7 cellular contexts compared by ENCODE assay signal in genomic region chr3:36843065-36844051, GRCh38.
DNase-seq lines count a peak whose midpoint lies in the region; ATAC-seq, FAIRE-seq and TF ChIP-seq lines count a peak whose summit lies in the region.

No MANE protein-coding gene starts in this region.

- H3K4me3 ChIP-seq in epithelial cell of proximal tubule (ENCODE audit: low read depth, low read length), result no peak overlapping the region
- no peak overlapping the region for H3K4me3 ChIP-seq in retinal pigment epithelial cell (ENCODE audit: low read length)

- ATAC-seq in GM21786 (IDR thresholded peaks at IDR 0.05; ENCODE audit: unreplicated experiment), result peak; percentile 72

- peak; percentile 74 for FAIRE-seq in GM12891 (lab: Jason Lieb, UNC)

- TF ChIP-seq POLR2A in GM12891 (IDR thresholded peaks at IDR 0.05; ENCODE audit: low read depth, low read length), result no peak

- no peak for DNase-seq in GM12891 (ENCODE audit: insufficient read length, low spot score)
- peak; percentile 27 to 44 for DNase-seq in activated CD4-positive, alpha-beta T cell treated with anti-CD3 and anti-CD28 coated beads, Interleukin-2, amount 50 U/mL, for 24 hours (ENCODE audit: low read depth in 1 of 2, low spot score in 1 of 2)
- DNase-seq in epithelial cell of proximal tubule (ENCODE audit: low read depth), result no peak
- peak; percentile 2 for DNase-seq in retinal pigment epithelial cell (ENCODE audit: low read depth)
- no peak for DNase-seq in NCI-H446 treated with DMSO at 0.1 percent for 48 hours (lab: John Stamatoyannopoulos, UW)

- TF ChIP-seq CTCF in LNCAP (IDR thresholded peaks at IDR 0.05) (peak; percentile 78), epithelial cell of proximal tubule (conservative IDR thresholded peaks at IDR 0.05; ENCODE audit: low read depth, low read length) (peak; percentile 69), retinal pigment epithelial cell (conservative IDR thresholded peaks at IDR 0.05; ENCODE audit: low read depth, low read length) (peak; percentile 70)

TF ChIP-seq in GM12891, 5 proteins besides CTCF, POLR2A, EP300 and RAD21:
- TF ChIP-seq POU2F2 (IDR thresholded peaks at IDR 0.05; ENCODE audit: low read depth, low read length), result no peak
- TF ChIP-seq TAF1 (IDR thresholded peaks at IDR 0.05; ENCODE audit: low read depth, low read length), result no peak
- TF ChIP-seq SPI1 (IDR thresholded peaks at IDR 0.05; ENCODE audit: low read depth, low read length), result no peak
- TF ChIP-seq POLR2AphosphoS5 (IDR thresholded peaks at IDR 0.05; ENCODE audit: low read depth, low read length), result no peak
- TF ChIP-seq PAX5 (IDR thresholded peaks at IDR 0.05; ENCODE audit: insufficient read depth, low read length, severe bottlenecking), result no peak

Comparison
In these comparisons a context has a peak if more than half of its experiments do, and no peak if none do; other contexts are left out.
1. DNase-seq: peak in activated CD4-positive, alpha-beta T cell treated with anti-CD3 and anti-CD28 coated beads, Interleukin-2, amount 50 U/mL, for 24 hours (2 of 2) and retinal pigment epithelial cell (single experiment); none in GM12891 (single experiment), epithelial cell of proximal tubule (single experiment) and NCI-H446 treated with DMSO at 0.1 percent for 48 hours (single experiment).
2. Peak in every context shown above with its lines, with median percentiles within 50 percentile points of each other: CTCF ChIP-seq.